In the genomic region with DNA sequence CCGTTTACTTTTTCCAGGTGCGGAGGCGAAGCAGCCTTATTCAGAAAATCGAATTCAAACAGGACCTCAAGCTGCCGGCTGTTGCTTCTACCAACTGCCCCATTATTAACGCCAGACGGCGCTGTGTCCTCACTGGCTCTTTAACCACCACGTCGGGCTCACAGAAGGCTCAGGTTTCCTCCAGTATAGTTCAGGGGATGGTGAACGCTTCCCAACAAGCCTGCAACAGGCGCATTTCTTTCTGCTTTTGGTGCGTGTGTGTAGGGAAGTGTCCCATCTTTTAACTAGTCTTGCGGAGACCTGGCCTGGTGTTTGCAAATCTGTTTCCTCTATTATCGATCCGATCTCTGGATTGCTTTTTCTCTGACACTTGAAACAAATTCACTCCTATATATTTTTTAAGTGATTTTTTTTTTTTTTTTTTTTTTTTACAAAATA, we compare ENCODE assay signal across 1 cellular context.
TF ChIP-seq lines count a peak whose summit lies in the region.

No MANE protein-coding gene starts in this region.

TF ChIP-seq in H1, 55 proteins besides CTCF, POLR2A, EP300 and RAD21 (continued from another document):
- TF ChIP-seq POU5F1 (IDR thresholded peaks at IDR 0.05; ENCODE audit: low read depth, low read length) (no peak), SP2 (IDR thresholded peaks at IDR 0.05; ENCODE audit: low read length) (no peak), FOSL1 (IDR thresholded peaks at IDR 0.05; ENCODE audit: insufficient read depth, low read depth, low read length) (no peak), GABPA (IDR thresholded peaks at IDR 0.05; ENCODE audit: borderline replicate concordance, insufficient read depth, low read length) (no peak), BCL11A (IDR thresholded peaks at IDR 0.05; ENCODE audit: low read depth in 2 of 2, low read length in 2 of 2) (no peak), CREB1 (IDR thresholded peaks at IDR 0.05) (0 out of 2 replicates have a peak, but pooled peaks have one; percentile 46)
